ENCODE assay signal across 1 cellular context in the genomic region with DNA sequence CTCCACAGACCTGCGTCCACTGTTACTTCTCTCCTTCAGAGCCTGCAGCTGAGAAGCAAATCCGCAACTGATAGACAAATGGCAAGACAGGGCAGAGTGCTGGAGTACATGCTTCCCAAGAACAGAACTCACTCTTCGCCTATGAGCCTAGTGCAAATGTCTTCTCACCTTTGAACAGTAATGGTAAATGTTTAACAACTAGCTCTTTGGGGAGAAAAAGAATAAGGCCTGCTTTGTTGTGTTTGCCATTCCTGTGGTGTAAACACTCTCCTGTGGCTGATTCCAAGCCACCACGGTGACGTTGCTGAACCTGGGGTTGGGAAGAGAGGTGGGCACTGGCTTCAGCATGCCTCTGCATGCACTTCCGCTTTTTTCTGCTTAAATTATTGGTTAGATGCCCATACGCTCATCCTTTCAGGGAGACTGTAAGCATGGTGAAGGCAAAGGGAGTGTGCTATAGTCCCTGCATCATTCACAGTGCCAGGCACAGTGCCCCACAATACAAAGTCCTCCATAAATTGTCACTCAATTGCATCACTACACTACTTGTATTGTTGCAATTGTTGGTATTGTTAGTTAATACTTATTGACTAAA.
TF ChIP-seq lines count a peak whose summit lies in the region.

No MANE protein-coding gene starts in this region.

TF ChIP-seq in HepG2, 621 proteins besides CTCF, POLR2A, EP300 and RAD21 (continued from another document and continues in another):
- TF ChIP-seq, protein P1, sequence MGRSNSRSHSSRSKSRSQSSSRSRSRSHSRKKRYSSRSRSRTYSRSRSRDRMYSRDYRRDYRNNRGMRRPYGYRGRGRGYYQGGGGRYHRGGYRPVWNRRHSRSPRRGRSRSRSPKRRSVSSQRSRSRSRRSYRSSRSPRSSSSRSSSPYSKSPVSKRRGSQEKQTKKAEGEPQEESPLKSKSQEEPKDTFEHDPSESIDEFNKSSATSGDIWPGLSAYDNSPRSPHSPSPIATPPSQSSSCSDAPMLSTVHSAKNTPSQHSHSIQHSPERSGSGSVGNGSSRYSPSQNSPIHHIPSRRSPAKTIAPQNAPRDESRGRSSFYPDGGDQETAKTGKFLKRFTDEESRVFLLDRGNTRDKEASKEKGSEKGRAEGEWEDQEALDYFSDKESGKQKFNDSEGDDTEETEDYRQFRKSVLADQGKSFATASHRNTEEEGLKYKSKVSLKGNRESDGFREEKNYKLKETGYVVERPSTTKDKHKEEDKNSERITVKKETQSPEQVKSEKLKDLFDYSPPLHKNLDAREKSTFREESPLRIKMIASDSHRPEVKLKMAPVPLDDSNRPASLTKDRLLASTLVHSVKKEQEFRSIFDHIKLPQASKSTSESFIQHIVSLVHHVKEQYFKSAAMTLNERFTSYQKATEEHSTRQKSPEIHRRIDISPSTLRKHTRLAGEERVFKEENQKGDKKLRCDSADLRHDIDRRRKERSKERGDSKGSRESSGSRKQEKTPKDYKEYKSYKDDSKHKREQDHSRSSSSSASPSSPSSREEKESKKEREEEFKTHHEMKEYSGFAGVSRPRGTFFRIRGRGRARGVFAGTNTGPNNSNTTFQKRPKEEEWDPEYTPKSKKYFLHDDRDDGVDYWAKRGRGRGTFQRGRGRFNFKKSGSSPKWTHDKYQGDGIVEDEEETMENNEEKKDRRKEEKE (IDR thresholded peaks at IDR 0.05) = no peak
- TF ChIP-seq, protein P2, sequence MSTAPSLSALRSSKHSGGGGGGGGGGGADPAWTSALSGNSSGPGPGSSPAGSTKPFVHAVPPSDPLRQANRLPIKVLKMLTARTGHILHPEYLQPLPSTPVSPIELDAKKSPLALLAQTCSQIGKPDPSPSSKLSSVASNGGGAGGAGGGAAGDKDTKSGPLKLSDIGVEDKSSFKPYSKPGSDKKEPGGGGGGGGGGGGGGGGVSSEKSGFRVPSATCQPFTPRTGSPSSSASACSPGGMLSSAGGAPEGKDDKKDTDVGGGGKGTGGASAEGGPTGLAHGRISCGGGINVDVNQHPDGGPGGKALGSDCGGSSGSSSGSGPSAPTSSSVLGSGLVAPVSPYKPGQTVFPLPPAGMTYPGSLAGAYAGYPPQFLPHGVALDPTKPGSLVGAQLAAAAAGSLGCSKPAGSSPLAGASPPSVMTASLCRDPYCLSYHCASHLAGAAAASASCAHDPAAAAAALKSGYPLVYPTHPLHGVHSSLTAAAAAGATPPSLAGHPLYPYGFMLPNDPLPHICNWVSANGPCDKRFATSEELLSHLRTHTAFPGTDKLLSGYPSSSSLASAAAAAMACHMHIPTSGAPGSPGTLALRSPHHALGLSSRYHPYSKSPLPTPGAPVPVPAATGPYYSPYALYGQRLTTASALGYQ (CRISPR knock-in tag; IDR thresholded peaks at IDR 0.05) = no peak; the same call in 1 of the 2 replicates
- TF ChIP-seq TAF15 (IDR thresholded peaks at IDR 0.05; ENCODE audit: low read depth, low read length, poor library complexity, severe bottlenecking) (no peak), PAX8 (CRISPR knock-in tag; IDR thresholded peaks at IDR 0.05; ENCODE audit: borderline replicate concordance) (no peak), MLXIP (CRISPR knock-in tag; IDR thresholded peaks at IDR 0.05; ENCODE audit: borderline replicate concordance) (no peak), ZNF337 (CRISPR knock-in tag; IDR thresholded peaks at IDR 0.05; ENCODE audit: borderline replicate concordance, low read depth) (no peak), SP5 (CRISPR knock-in tag; IDR thresholded peaks at IDR 0.05; ENCODE audit: borderline replicate concordance, low read depth) (no peak), ZNF350 (CRISPR knock-in tag; IDR thresholded peaks at IDR 0.05; ENCODE audit: borderline replicate concordance, low read depth) (peak; percentile 54; the same call in 1 of the 2 replicates), DR1 (CRISPR knock-in tag; IDR thresholded peaks at IDR 0.05) (peak; percentile 44; the same call in 1 of the 2 replicates), ELF4 (CRISPR knock-in tag; IDR thresholded peaks at IDR 0.05; ENCODE audit: borderline replicate concordance) (no peak), KLF16 (CRISPR knock-in tag; IDR thresholded peaks at IDR 0.05) (peak in 1 of 2 experiments; percentile 44; a peak in 1 of 4 replicates), ZNF703 (CRISPR knock-in tag; IDR thresholded peaks at IDR 0.05; ENCODE audit: borderline replicate concordance) (no peak), ZNF432 (CRISPR knock-in tag; IDR thresholded peaks at IDR 0.05; ENCODE audit: borderline replicate concordance) (no peak), SIX1 (CRISPR knock-in tag; IDR thresholded peaks at IDR 0.05; ENCODE audit: borderline replicate concordance) (no peak), ZFP91 (CRISPR knock-in tag; IDR thresholded peaks at IDR 0.05; ENCODE audit: borderline replicate concordance) (no peak; the same call in 1 of the 2 replicates), ZNF326 (CRISPR knock-in tag; IDR thresholded peaks at IDR 0.05; ENCODE audit: borderline replicate concordance) (no peak), ZNF468 (CRISPR knock-in tag; IDR thresholded peaks at IDR 0.05) (no peak), NFIC (IDR thresholded peaks at IDR 0.05; ENCODE audit: low read length) (0 out of 2 replicates have a peak, but pooled peaks have one; percentile 27), TBX3 (IDR thresholded peaks at IDR 0.05; ENCODE audit: borderline replicate concordance) (0 out of 2 replicates have a peak, but pooled peaks have one; percentile 11), FOXP1 (IDR thresholded peaks at IDR 0.05) (peak; percentile 96), FOXP1 (CRISPR knock-in tag; IDR thresholded peaks at IDR 0.05) (peak; percentile 97), POLR2G (IDR thresholded peaks at IDR 0.05; ENCODE audit: low read depth, low read length) (peak; percentile 91), NFYB (CRISPR knock-in tag; IDR thresholded peaks at IDR 0.05) (no peak), ZXDC (CRISPR knock-in tag; IDR thresholded peaks at IDR 0.05) (no peak), ZNF160 (CRISPR knock-in tag; IDR thresholded peaks at IDR 0.05) (no peak), LCORL (IDR thresholded peaks at IDR 0.05) (no peak), LCORL (CRISPR knock-in tag; IDR thresholded peaks at IDR 0.05) (no peak), FOXK1 (CRISPR knock-in tag; IDR thresholded peaks at IDR 0.05; ENCODE audit: borderline replicate concordance, low read depth) (peak; percentile 79; the same call in 1 of the 2 replicates), SAFB2 (CRISPR knock-in tag; IDR thresholded peaks at IDR 0.05; ENCODE audit: borderline replicate concordance, low read depth) (no peak), MTA3 (CRISPR knock-in tag; IDR thresholded peaks at IDR 0.05) (no peak), ZNF354B (CRISPR knock-in tag; IDR thresholded peaks at IDR 0.05) (no peak), ADNP (CRISPR knock-in tag; IDR thresholded peaks at IDR 0.05) (no peak), ZNF331 (CRISPR knock-in tag; IDR thresholded peaks at IDR 0.05) (peak; percentile 53; the same call in 1 of the 2 replicates), MBD4 (IDR thresholded peaks at IDR 0.05; ENCODE audit: borderline replicate concordance, low read length) (no peak), KLF13 (CRISPR knock-in tag; IDR thresholded peaks at IDR 0.05) (no peak), AHR (CRISPR knock-in tag; IDR thresholded peaks at IDR 0.05) (no peak), CEBPG (CRISPR knock-in tag; IDR thresholded peaks at IDR 0.05) (peak; percentile 54), ZSCAN21 (CRISPR knock-in tag; IDR thresholded peaks at IDR 0.05; ENCODE audit: borderline replicate concordance) (no peak)
- TF ChIP-seq, protein P3, sequence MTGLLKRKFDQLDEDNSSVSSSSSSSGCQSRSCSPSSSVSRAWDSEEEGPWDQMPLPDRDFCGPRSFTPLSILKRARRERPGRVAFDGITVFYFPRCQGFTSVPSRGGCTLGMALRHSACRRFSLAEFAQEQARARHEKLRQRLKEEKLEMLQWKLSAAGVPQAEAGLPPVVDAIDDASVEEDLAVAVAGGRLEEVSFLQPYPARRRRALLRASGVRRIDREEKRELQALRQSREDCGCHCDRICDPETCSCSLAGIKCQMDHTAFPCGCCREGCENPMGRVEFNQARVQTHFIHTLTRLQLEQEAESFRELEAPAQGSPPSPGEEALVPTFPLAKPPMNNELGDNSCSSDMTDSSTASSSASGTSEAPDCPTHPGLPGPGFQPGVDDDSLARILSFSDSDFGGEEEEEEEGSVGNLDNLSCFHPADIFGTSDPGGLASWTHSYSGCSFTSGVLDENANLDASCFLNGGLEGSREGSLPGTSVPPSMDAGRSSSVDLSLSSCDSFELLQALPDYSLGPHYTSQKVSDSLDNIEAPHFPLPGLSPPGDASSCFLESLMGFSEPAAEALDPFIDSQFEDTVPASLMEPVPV (CRISPR knock-in tag; IDR thresholded peaks at IDR 0.05) = no peak; the same call in 1 of the 2 replicates
- TF ChIP-seq, protein P4, sequence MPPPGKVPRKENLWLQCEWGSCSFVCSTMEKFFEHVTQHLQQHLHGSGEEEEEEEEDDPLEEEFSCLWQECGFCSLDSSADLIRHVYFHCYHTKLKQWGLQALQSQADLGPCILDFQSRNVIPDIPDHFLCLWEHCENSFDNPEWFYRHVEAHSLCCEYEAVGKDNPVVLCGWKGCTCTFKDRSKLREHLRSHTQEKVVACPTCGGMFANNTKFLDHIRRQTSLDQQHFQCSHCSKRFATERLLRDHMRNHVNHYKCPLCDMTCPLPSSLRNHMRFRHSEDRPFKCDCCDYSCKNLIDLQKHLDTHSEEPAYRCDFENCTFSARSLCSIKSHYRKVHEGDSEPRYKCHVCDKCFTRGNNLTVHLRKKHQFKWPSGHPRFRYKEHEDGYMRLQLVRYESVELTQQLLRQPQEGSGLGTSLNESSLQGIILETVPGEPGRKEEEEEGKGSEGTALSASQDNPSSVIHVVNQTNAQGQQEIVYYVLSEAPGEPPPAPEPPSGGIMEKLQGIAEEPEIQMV (CRISPR knock-in tag; IDR thresholded peaks at IDR 0.05; ENCODE audit: low read depth) = 0 out of 2 replicates have a peak, but pooled peaks have one; percentile 12
- TF ChIP-seq, protein P5, sequence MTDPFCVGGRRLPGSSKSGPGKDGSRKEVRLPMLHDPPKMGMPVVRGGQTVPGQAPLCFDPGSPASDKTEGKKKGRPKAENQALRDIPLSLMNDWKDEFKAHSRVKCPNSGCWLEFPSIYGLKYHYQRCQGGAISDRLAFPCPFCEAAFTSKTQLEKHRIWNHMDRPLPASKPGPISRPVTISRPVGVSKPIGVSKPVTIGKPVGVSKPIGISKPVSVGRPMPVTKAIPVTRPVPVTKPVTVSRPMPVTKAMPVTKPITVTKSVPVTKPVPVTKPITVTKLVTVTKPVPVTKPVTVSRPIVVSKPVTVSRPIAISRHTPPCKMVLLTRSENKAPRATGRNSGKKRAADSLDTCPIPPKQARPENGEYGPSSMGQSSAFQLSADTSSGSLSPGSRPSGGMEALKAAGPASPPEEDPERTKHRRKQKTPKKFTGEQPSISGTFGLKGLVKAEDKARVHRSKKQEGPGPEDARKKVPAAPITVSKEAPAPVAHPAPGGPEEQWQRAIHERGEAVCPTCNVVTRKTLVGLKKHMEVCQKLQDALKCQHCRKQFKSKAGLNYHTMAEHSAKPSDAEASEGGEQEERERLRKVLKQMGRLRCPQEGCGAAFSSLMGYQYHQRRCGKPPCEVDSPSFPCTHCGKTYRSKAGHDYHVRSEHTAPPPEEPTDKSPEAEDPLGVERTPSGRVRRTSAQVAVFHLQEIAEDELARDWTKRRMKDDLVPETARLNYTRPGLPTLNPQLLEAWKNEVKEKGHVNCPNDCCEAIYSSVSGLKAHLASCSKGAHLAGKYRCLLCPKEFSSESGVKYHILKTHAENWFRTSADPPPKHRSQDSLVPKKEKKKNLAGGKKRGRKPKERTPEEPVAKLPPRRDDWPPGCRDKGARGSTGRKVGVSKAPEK (CRISPR knock-in tag; IDR thresholded peaks at IDR 0.05; ENCODE audit: borderline replicate concordance) = no peak
